In genomic region chr6:41591122-41591521, GRCh38 we compare ENCODE assay signal across 1 cellular context.
A peak's percentile ranks its signal among the peaks of the same experiment; 100 is the strongest.
TF ChIP-seq lines count a peak whose summit lies in the region.

No MANE protein-coding gene starts in this region.

TF ChIP-seq in HepG2, 621 proteins besides CTCF, POLR2A, EP300 and RAD21 (continued from another document):
- TF ChIP-seq, protein P1, sequence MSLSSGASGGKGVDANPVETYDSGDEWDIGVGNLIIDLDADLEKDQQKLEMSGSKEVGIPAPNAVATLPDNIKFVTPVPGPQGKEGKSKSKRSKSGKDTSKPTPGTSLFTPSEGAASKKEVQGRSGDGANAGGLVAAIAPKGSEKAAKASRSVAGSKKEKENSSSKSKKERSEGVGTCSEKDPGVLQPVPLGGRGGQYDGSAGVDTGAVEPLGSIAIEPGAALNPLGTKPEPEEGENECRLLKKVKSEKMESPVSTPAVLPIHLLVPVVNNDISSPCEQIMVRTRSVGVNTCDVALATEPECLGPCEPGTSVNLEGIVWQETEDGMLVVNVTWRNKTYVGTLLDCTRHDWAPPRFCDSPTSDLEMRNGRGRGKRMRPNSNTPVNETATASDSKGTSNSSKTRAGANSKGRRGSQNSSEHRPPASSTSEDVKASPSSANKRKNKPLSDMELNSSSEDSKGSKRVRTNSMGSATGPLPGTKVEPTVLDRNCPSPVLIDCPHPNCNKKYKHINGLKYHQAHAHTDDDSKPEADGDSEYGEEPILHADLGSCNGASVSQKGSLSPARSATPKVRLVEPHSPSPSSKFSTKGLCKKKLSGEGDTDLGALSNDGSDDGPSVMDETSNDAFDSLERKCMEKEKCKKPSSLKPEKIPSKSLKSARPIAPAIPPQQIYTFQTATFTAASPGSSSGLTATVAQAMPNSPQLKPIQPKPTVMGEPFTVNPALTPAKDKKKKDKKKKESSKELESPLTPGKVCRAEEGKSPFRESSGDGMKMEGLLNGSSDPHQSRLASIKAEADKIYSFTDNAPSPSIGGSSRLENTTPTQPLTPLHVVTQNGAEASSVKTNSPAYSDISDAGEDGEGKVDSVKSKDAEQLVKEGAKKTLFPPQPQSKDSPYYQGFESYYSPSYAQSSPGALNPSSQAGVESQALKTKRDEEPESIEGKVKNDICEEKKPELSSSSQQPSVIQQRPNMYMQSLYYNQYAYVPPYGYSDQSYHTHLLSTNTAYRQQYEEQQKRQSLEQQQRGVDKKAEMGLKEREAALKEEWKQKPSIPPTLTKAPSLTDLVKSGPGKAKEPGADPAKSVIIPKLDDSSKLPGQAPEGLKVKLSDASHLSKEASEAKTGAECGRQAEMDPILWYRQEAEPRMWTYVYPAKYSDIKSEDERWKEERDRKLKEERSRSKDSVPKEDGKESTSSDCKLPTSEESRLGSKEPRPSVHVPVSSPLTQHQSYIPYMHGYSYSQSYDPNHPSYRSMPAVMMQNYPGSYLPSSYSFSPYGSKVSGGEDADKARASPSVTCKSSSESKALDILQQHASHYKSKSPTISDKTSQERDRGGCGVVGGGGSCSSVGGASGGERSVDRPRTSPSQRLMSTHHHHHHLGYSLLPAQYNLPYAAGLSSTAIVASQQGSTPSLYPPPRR (CRISPR knock-in tag; IDR thresholded peaks at IDR 0.05; ENCODE audit: borderline replicate concordance), result no peak
- TF ChIP-seq HOXA3 (CRISPR knock-in tag; IDR thresholded peaks at IDR 0.05) (peak; percentile 25; the same call in 1 of the 2 replicates), CENPX (CRISPR knock-in tag; IDR thresholded peaks at IDR 0.05) (no peak), FUBP1 (CRISPR knock-in tag; IDR thresholded peaks at IDR 0.05; ENCODE audit: borderline replicate concordance) (no peak), IRF2 (CRISPR knock-in tag; IDR thresholded peaks at IDR 0.05) (no peak), STAG1 (CRISPR knock-in tag; IDR thresholded peaks at IDR 0.05) (peak; percentile 63), ZNF431 (CRISPR knock-in tag; IDR thresholded peaks at IDR 0.05; ENCODE audit: borderline replicate concordance, low read depth) (no peak)
TF ChIP-seq in HepG2: peak in this region for 12.
